Comparison of ENCODE assay signal across 20 cellular contexts in genomic region chr18:8163287-8163959, GRCh38.
DNase-seq lines count a peak whose midpoint lies in the region; ATAC-seq, FAIRE-seq and TF ChIP-seq lines count a peak whose summit lies in the region.
"Had no signal": no experiment of that assay in that cellular context is flagged by ENCODE, and none has a peak within 500 bp of the region (broad histone marks: within the 10 kb centered on the region; RNA-seq: fewer than 3 reads in every experiment).

No MANE protein-coding gene starts in this region.

- FAIRE-seq in frontal cortex (lab: Jason Lieb, UNC): no peak
- FAIRE-seq: G401.6, GM12892, H1 had no signal

- H3K27ac Mint-ChIP-seq in nephron progenitor cell: peak overlapping the region; percentile 79
- no peak overlapping the region for H3K27ac Mint-ChIP-seq in CD8-positive, alpha-beta memory T cell
- H3K27ac Mint-ChIP-seq: CD4-positive, CD25-positive, alpha-beta regulatory T cell; HFFc6 had no signal

- DNase-seq in LNCaP clone FGC (ENCODE audit: low read depth) (peak; percentile 52), NCI-H69 (lab: John Stamatoyannopoulos, UW) (peak; percentile 61), globus pallidus (ENCODE audit: low spot score) (peak; percentile 42), nephron progenitor cell (no peak), EL (no peak), frontal cortex (ENCODE audit: low spot score in 2 of 2) (no peak)
- DNase-seq in CD8-positive, alpha-beta memory T cell: no peak
- DNase-seq: ACHN; Calu3; CD4-positive, CD25-positive, alpha-beta regulatory T cell; DMS 273 treated with DMSO at 0.1 percent for 48 hours; DMS79; HFFc6 had no signal

- no peaks in the 10 kb centered on the region for H3K36me3 ChIP-seq in CD8-positive, alpha-beta memory T cell (ENCODE audit: insufficient read depth, low read length)
- H3K36me3 ChIP-seq: BLaER1 treated with 17β-estradiol and CSF1 and Interleukin-3, amounts not matched to agents 10 nM and 100 nM; HAP-1 had no signal

- H3K27me3 Mint-ChIP-seq in nephron progenitor cell (ENCODE audit: low read depth, poor library complexity): peaks cover 4% of the 10 kb centered on the region
- no peaks in the 10 kb centered on the region for H3K27me3 Mint-ChIP-seq in CD8-positive, alpha-beta memory T cell
- H3K27me3 Mint-ChIP-seq: CD4-positive, CD25-positive, alpha-beta regulatory T cell had no signal

- no peaks in the 10 kb centered on the region for H3K4me1 ChIP-seq in CD8-positive, alpha-beta memory T cell (ENCODE audit: insufficient read depth, low read length)
- H3K4me1 ChIP-seq: BLaER1 treated with 17β-estradiol and CSF1 and Interleukin-3, amounts not matched to agents 10 nM and 100 nM; HAP-1 had no signal

- no peak for ATAC-seq in GM18870 (IDR thresholded peaks at IDR 0.05; ENCODE audit: unreplicated experiment)

- CTCF ChIA-PET in CD8-positive, alpha-beta memory T cell (lab: Charles Lee): no interaction called here

- TF ChIP-seq CTCF in LNCaP clone FGC (IDR thresholded peaks at IDR 0.05; ENCODE audit: control insufficient read depth, extremely low read depth, insufficient read depth): no peak
- no peak for TF ChIP-seq CTCF in nephron progenitor cell (IDR thresholded peaks at IDR 0.05)

- H3K36me3 Mint-ChIP-seq in nephron progenitor cell (ENCODE audit: low read depth): peaks cover 3% of the 10 kb centered on the region
- no peaks in the 10 kb centered on the region for H3K36me3 Mint-ChIP-seq in CD8-positive, alpha-beta memory T cell
- H3K36me3 Mint-ChIP-seq: CD4-positive, CD25-positive, alpha-beta regulatory T cell had no signal

- no peak overlapping the region for H3K4me3 Mint-ChIP-seq in nephron progenitor cell
- no peak overlapping the region for H3K4me3 Mint-ChIP-seq in CD8-positive, alpha-beta memory T cell
- H3K4me3 Mint-ChIP-seq: HFFc6 had no signal

- no peak overlapping the region for H3K4me3 ChIP-seq in LNCaP clone FGC (ENCODE audit: low read depth, low read length)
- no peak overlapping the region for H3K4me3 ChIP-seq in CD8-positive, alpha-beta memory T cell (ENCODE audit: low read length)
- H3K4me3 ChIP-seq: BLaER1 treated with 17β-estradiol and CSF1 and Interleukin-3, amounts not matched to agents 10 nM and 100 nM; HAP-1 had no signal

- H3K9me3 ChIP-seq in CD8-positive, alpha-beta memory T cell (ENCODE audit: low read length): no peaks in the 10 kb centered on the region
- H3K9me3 ChIP-seq: HAP-1 had no signal

- no peaks in the 10 kb centered on the region for H3K27me3 ChIP-seq in CD8-positive, alpha-beta memory T cell (ENCODE audit: insufficient read depth, low read length, poor library complexity, severe bottlenecking)
- H3K27me3 ChIP-seq: BLaER1 treated with 17β-estradiol and CSF1 and Interleukin-3, amounts not matched to agents 10 nM and 100 nM had no signal

- no peaks in the 10 kb centered on the region for H3K4me1 Mint-ChIP-seq in nephron progenitor cell
- H3K4me1 Mint-ChIP-seq in CD8-positive, alpha-beta memory T cell: no peaks in the 10 kb centered on the region
- H3K4me1 Mint-ChIP-seq: CD4-positive, CD25-positive, alpha-beta regulatory T cell had no signal

- peaks cover 2% of the 10 kb centered on the region for H3K9me3 Mint-ChIP-seq in nephron progenitor cell
- peaks cover 0 to 3% (median 0%) of the 10 kb centered on the region in 5 donors for H3K9me3 Mint-ChIP-seq in CD8-positive, alpha-beta memory T cell
- H3K9me3 Mint-ChIP-seq: HFFc6 had no signal

- POLR2A ChIA-PET in CD8-positive, alpha-beta memory T cell (lab: Charles Lee): no interaction called here

- H3K27ac ChIP-seq in CD8-positive, alpha-beta memory T cell (ENCODE audit: low read depth, low read length): no peak overlapping the region
- H3K27ac ChIP-seq: BLaER1 treated with 17β-estradiol and CSF1 and Interleukin-3, amounts not matched to agents 10 nM and 100 nM; HL-60 had no signal

Comparison
In these comparisons a context has a peak if more than half of its experiments do, and no peak if none do; other contexts are left out.
1. DNase-seq: peak in LNCaP clone FGC (single experiment), NCI-H69 (single experiment) and globus pallidus (single experiment); none in nephron progenitor cell (single experiment), CD8-positive, alpha-beta memory T cell (0 of 5), EL (single experiment) and frontal cortex (0 of 2).